ENCODE assay signal across 8 cellular contexts in genomic region chr16:50367777-50368409, GRCh38. TPM values are rescaled to one million over a fixed set of nuclear protein-coding genes. Genes with fewer than 3 reads are reported as not detected.
DNase-seq lines count a peak whose midpoint lies in the region; ATAC-seq and TF ChIP-seq lines count a peak whose summit lies in the region.

No MANE protein-coding gene starts in this region.

- no peaks in the 10 kb centered on the region for H3K27me3 ChIP-seq in kidney epithelial cell (ENCODE audit: control insufficient read depth, insufficient read depth, low read length)
- H3K27me3 ChIP-seq in thoracic aorta (replicated peaks; ENCODE audit: insufficient read depth) = no peaks in the 10 kb centered on the region

- H3K27ac ChIP-seq in thoracic aorta = peak overlapping the region; percentile 60 to 70

- H3K27me3 Mint-ChIP-seq in activated CD4-positive, alpha-beta T cell treated with anti-CD3 and anti-CD28 coated beads, Interleukin-2, amount 10 ng/mL, durations not matched to agents 7 days and 5 days = no peaks in the 10 kb centered on the region
- H3K27me3 Mint-ChIP-seq in activated T-helper 1 cell treated with anti-CD3 and anti-CD28 coated beads, Interleukin-12 subunit alpha, Interleukin-12 subunit beta, Interleukin-2, Interleukin-4 antibody, amounts not matched to agents 30 ng/mL and 10 ng/mL and 1 ng/mL, durations not matched to agents 14 hours and 24 hours and 36 hours (ENCODE audit: insufficient read depth) = no peaks in the 10 kb centered on the region

- peaks cover 38% of the 10 kb centered on the region for H3K36me3 Mint-ChIP-seq in activated CD4-positive, alpha-beta T cell treated with anti-CD3 and anti-CD28 coated beads, Interleukin-2, amount 10 ng/mL, durations not matched to agents 7 days and 5 days (ENCODE audit: low read depth)
- H3K36me3 Mint-ChIP-seq in activated T-helper 1 cell treated with anti-CD3 and anti-CD28 coated beads, Interleukin-12 subunit alpha, Interleukin-12 subunit beta, Interleukin-2, Interleukin-4 antibody, amounts not matched to agents 30 ng/mL and 10 ng/mL and 1 ng/mL, durations not matched to agents 14 hours and 24 hours and 36 hours (ENCODE audit: low read depth) = peaks cover 36% of the 10 kb centered on the region

- no peak for DNase-seq in activated CD4-positive, alpha-beta T cell treated with anti-CD3 and anti-CD28 coated beads, Interleukin-2, amount 10 ng/mL, durations not matched to agents 7 days and 5 days
- no peak for DNase-seq in activated CD4-positive, alpha-beta T cell treated with anti-CD3 and anti-CD28 coated beads, Interleukin-2, amount 50 U/mL, for 1 hour
- no peak for DNase-seq in activated T-helper 1 cell treated with anti-CD3 and anti-CD28 coated beads, Interleukin-12 subunit alpha, Interleukin-12 subunit beta, Interleukin-2, Interleukin-4 antibody, amounts not matched to agents 30 ng/mL and 10 ng/mL and 1 ng/mL, durations not matched to agents 14 hours and 24 hours and 36 hours (ENCODE audit: low spot score)
- no peak for DNase-seq in kidney epithelial cell (ENCODE audit: low read depth)
- DNase-seq in thoracic aorta (ENCODE audit: low spot score) = no peak
- DNase-seq in GF-D8 (lab: John Stamatoyannopoulos, UW) = no peak
- no peak for DNase-seq in pons (ENCODE audit: low spot score)

- ATAC-seq in thoracic aorta (ENCODE audit: insufficient number of reproducible peaks, low FRiP score, low read depth) (no peak), GM21390 (IDR thresholded peaks at IDR 0.05; ENCODE audit: unreplicated experiment) (no peak)

- no peak for TF ChIP-seq CTCF in kidney epithelial cell (IDR thresholded peaks at IDR 0.05; ENCODE audit: insufficient read depth, low read length, poor library complexity, severe bottlenecking)
- TF ChIP-seq CTCF in thoracic aorta (IDR thresholded peaks at IDR 0.05) = no peak

- H3K4me3 ChIP-seq in kidney epithelial cell (ENCODE audit: low read depth, low read length) (peak overlapping the region; percentile 77), thoracic aorta (peak overlapping the region; percentile 98)

- intact Hi-C loops in activated T-helper 1 cell treated with anti-CD3 and anti-CD28 coated beads, Interleukin-12 subunit alpha, Interleukin-12 subunit beta, Interleukin-2, Interleukin-4 antibody, amounts not matched to agents 30 ng/mL and 10 ng/mL and 1 ng/mL, durations not matched to agents 14 hours and 24 hours and 36 hours (cut with micrococcal nuclease) = loop anchor here (1.0 to 2.0 kb wide), 6 partner anchors 29 to 379 kb away; partner anchors contain the start of gene HEATR3

- H3K36me3 ChIP-seq in kidney epithelial cell (ENCODE audit: control insufficient read depth, insufficient read depth, low read length) (no peaks in the 10 kb centered on the region), thoracic aorta (no peaks in the 10 kb centered on the region)

- peak overlapping the region; percentile 91 for H3K27ac Mint-ChIP-seq in activated CD4-positive, alpha-beta T cell treated with anti-CD3 and anti-CD28 coated beads, Interleukin-2, amount 10 ng/mL, durations not matched to agents 7 days and 5 days
- peak overlapping the region; percentile 94 for H3K27ac Mint-ChIP-seq in activated T-helper 1 cell treated with anti-CD3 and anti-CD28 coated beads, Interleukin-12 subunit alpha, Interleukin-12 subunit beta, Interleukin-2, Interleukin-4 antibody, amounts not matched to agents 30 ng/mL and 10 ng/mL and 1 ng/mL, durations not matched to agents 14 hours and 24 hours and 36 hours

- CTCF ChIA-PET in activated CD4-positive, alpha-beta T cell treated with anti-CD3 and anti-CD28 coated beads, Interleukin-2, amount 10 ng/mL, durations not matched to agents 7 days and 5 days (lab: Charles Lee) = interaction anchor here (0.7 to 2.7 kb wide), 6 partner anchors 8 to 438 kb away, joined by 3 to 20 read pairs (median 3); no protein-coding TSS in a partner anchor

- POLR2A ChIA-PET in activated CD4-positive, alpha-beta T cell treated with anti-CD3 and anti-CD28 coated beads, Interleukin-2, amount 10 ng/mL, durations not matched to agents 7 days and 5 days (lab: Charles Lee) = no interaction called here

- H3K4me1 Mint-ChIP-seq in activated CD4-positive, alpha-beta T cell treated with anti-CD3 and anti-CD28 coated beads, Interleukin-2, amount 10 ng/mL, durations not matched to agents 7 days and 5 days = peaks cover 46% of the 10 kb centered on the region
- H3K4me1 Mint-ChIP-seq in activated T-helper 1 cell treated with anti-CD3 and anti-CD28 coated beads, Interleukin-12 subunit alpha, Interleukin-12 subunit beta, Interleukin-2, Interleukin-4 antibody, amounts not matched to agents 30 ng/mL and 10 ng/mL and 1 ng/mL, durations not matched to agents 14 hours and 24 hours and 36 hours (ENCODE audit: low read depth) = peaks cover 51% of the 10 kb centered on the region

- H3K4me1 ChIP-seq in thoracic aorta (ENCODE audit: control insufficient read depth in 1 of 2, low read depth in 2 of 2) = peaks cover 26 to 50% of the 10 kb centered on the region in 2 donors

- no peaks in the 10 kb centered on the region for H3K9me3 Mint-ChIP-seq in activated CD4-positive, alpha-beta T cell treated with anti-CD3 and anti-CD28 coated beads, Interleukin-2, amount 10 ng/mL, durations not matched to agents 7 days and 5 days
- H3K9me3 Mint-ChIP-seq in activated T-helper 1 cell treated with anti-CD3 and anti-CD28 coated beads, Interleukin-12 subunit alpha, Interleukin-12 subunit beta, Interleukin-2, Interleukin-4 antibody, amounts not matched to agents 30 ng/mL and 10 ng/mL and 1 ng/mL, durations not matched to agents 14 hours and 24 hours and 36 hours = no peaks in the 10 kb centered on the region

- peak overlapping the region; percentile 87 for H3K4me3 Mint-ChIP-seq in activated CD4-positive, alpha-beta T cell treated with anti-CD3 and anti-CD28 coated beads, Interleukin-2, amount 10 ng/mL, durations not matched to agents 7 days and 5 days
- H3K4me3 Mint-ChIP-seq in activated T-helper 1 cell treated with anti-CD3 and anti-CD28 coated beads, Interleukin-12 subunit alpha, Interleukin-12 subunit beta, Interleukin-2, Interleukin-4 antibody, amounts not matched to agents 30 ng/mL and 10 ng/mL and 1 ng/mL, durations not matched to agents 14 hours and 24 hours and 36 hours = peak overlapping the region; percentile 96

- H3K9me3 ChIP-seq in thoracic aorta = no peaks in the 10 kb centered on the region

RNA-seq across cellular contexts. Expression of gene BRD7, which starts 0.9 kb away (rescaled TPM):
- total RNA-seq in activated CD4-positive, alpha-beta T cell treated with anti-CD3 and anti-CD28 coated beads, Interleukin-2, amount 10 ng/mL, durations not matched to agents 7 days and 5 days = 100 to 1,000 TPM; 102 to 105 TPM
- 88.8 and 91.0 TPM in 2 replicates for total RNA-seq in activated T-helper 1 cell treated with anti-CD3 and anti-CD28 coated beads, Interleukin-12 subunit alpha, Interleukin-12 subunit beta, Interleukin-2, Interleukin-4 antibody, amounts not matched to agents 30 ng/mL and 10 ng/mL and 1 ng/mL, durations not matched to agents 14 hours and 24 hours and 36 hours
- total RNA-seq in kidney epithelial cell (51.7 and 61.3 TPM in 2 replicates), thoracic aorta (10 to 100 TPM; 56.9 to 63.5 TPM)
